In the genomic region with DNA sequence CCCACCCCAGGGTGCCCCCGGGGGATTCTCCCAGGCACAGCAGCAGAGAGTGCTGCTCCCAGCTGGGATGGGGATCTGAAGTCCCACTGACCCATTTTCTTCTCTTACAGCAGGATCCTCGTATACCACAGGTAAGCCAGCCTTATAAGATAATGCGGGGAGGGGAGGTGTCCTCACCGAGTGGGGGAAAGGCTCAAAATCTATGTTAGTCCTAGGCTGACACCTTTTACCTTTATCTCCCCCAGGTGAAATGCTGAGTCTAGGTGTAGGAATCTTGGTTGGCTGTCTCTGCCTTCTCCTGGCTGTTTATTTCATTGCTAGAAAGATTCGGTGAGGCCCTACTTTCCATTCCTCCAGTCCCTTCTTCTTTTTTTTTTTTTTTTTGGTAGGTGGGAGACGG, we compare ENCODE assay signal across 1 cellular context.
TF ChIP-seq lines count a peak whose summit lies in the region.

No MANE protein-coding gene starts in this region.

TF ChIP-seq in K562, 482 proteins besides CTCF, POLR2A, EP300 and RAD21:
- TF ChIP-seq ZNF282 (CRISPR knock-in tag; IDR thresholded peaks at IDR 0.05) = no peak
- no peak for TF ChIP-seq ZEB2 (IDR thresholded peaks at IDR 0.05)
- TF ChIP-seq POLR3G (IDR thresholded peaks at IDR 0.05; ENCODE audit: extremely low read depth, insufficient read length, insufficient replicate concordance) = no peak
TF ChIP-seq in K562: peak in this region for 0.
